Comparison of ENCODE assay signal across 8 cellular contexts in genomic region chrX:53441531-53442321, GRCh38.
DNase-seq lines count a peak whose midpoint lies in the region; ATAC-seq lines count a peak whose summit lies in the region.

No MANE protein-coding gene starts in this region.

- H3K27ac Mint-ChIP-seq in T-helper 1 cell treated with Interleukin-12 subunit alpha and Interleukin-12 subunit beta and Interleukin-4 antibody, amounts not matched to agents 30 μg/mL and 1 μg/mL, for 36 hours = peak overlapping the region; percentile 80

- H3K4me3 Mint-ChIP-seq in T-helper 1 cell treated with Interleukin-12 subunit alpha and Interleukin-12 subunit beta and Interleukin-4 antibody, amounts not matched to agents 30 μg/mL and 1 μg/mL, for 36 hours = peak overlapping the region; percentile 82

- peaks cover 17% of the 10 kb centered on the region for H3K4me1 Mint-ChIP-seq in T-helper 1 cell treated with Interleukin-12 subunit alpha and Interleukin-12 subunit beta and Interleukin-4 antibody, amounts not matched to agents 30 μg/mL and 1 μg/mL, for 36 hours (ENCODE audit: low read depth)

- peak; percentile 69 for ATAC-seq in HG02571 (IDR thresholded peaks at IDR 0.05; ENCODE audit: unreplicated experiment)

- H3K27me3 Mint-ChIP-seq in T-helper 1 cell treated with Interleukin-12 subunit alpha and Interleukin-12 subunit beta and Interleukin-4 antibody, amounts not matched to agents 30 μg/mL and 1 μg/mL, for 36 hours (ENCODE audit: low read depth) = no peaks in the 10 kb centered on the region

- H3K9me3 Mint-ChIP-seq in T-helper 1 cell treated with Interleukin-12 subunit alpha and Interleukin-12 subunit beta and Interleukin-4 antibody, amounts not matched to agents 30 μg/mL and 1 μg/mL, for 36 hours = no peaks in the 10 kb centered on the region

- H3K36me3 Mint-ChIP-seq in T-helper 1 cell treated with Interleukin-12 subunit alpha and Interleukin-12 subunit beta and Interleukin-4 antibody, amounts not matched to agents 30 μg/mL and 1 μg/mL, for 36 hours (ENCODE audit: low read depth) = peaks cover 1% of the 10 kb centered on the region

- DNase-seq in ELR (ENCODE audit: low read depth) = peak; percentile 80
- peak; percentile 84 to 92 (median 84) for DNase-seq in NCI-H1417 (lab: John Stamatoyannopoulos, UW)
- peak in 56 of 58 donors; percentile 2 to 79 (median 43) for DNase-seq in anterior cingulate cortex (lab: John Stamatoyannopoulos, UW)
- peak; percentile 89 for DNase-seq in hepatic stellate cell (ENCODE audit: low spot score)
- DNase-seq in retina = peak; percentile 82
- no peak for DNase-seq in foreskin melanocyte
